Comparison of ENCODE assay signal across 17 cellular contexts in the genomic region with DNA sequence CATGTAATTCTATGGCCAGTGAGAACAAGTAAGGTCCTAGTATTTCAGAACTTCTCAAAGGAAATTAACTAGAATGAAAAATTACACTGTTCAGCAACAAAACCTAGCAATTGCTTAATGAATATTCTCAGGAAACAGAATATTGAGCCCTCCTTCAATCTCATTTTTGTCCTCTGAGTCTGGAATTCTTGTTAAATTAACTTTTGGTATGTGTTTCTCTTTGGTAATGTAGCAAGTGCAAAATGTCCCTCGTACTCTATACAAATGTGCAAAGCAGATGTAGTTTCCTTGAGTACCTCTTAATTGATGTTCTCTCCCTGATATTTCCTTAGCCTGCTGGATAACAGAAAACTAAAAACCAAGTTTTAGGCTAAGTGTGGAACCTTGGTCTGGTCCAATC.
A peak's percentile ranks its signal among the peaks of the same experiment; 100 is the strongest.
DNase-seq lines count a peak whose midpoint lies in the region; ATAC-seq and TF ChIP-seq lines count a peak whose summit lies in the region.
"Had no signal": no experiment of that assay in that cellular context is flagged by ENCODE, and none has a peak within 500 bp of the region (broad histone marks: within the 10 kb centered on the region; RNA-seq: fewer than 3 reads in every experiment).

No MANE protein-coding gene starts in this region.

- H3K4me1 ChIP-seq in left ventricle myocardium inferior (no peaks in the 10 kb centered on the region), tibial artery (peaks cover 0 to 4% (median 0%) of the 10 kb centered on the region in 4 donors)

- no peak for DNase-seq in left ventricle myocardium inferior
- no peak for DNase-seq in left cardiac atrium
- no peak for DNase-seq in natural killer cell
- DNase-seq in NCI-H2227 (lab: John Stamatoyannopoulos, UW; ENCODE audit: unreplicated experiment), result no peak
- DNase-seq in tibial artery, result no peak
- DNase-seq: 8988T, C1 segment of cervical spinal cord, DMS79, GOT3, NCI-H1048, SIG-M5 had no signal

- no peaks in the 10 kb centered on the region for H3K9me3 Mint-ChIP-seq in dendritic cell treated with granulocyte-macrophage colony-stimulating factor and Interleukin-4, amounts not matched to agents 40 ng/mL and 50 ng/mL, for 4 days
- no peaks in the 10 kb centered on the region for H3K9me3 Mint-ChIP-seq in natural killer cell

- no peaks in the 10 kb centered on the region for H3K36me3 Mint-ChIP-seq in dendritic cell treated with granulocyte-macrophage colony-stimulating factor and Interleukin-4, amounts not matched to agents 40 ng/mL and 50 ng/mL, for 4 days (ENCODE audit: low read depth)
- peaks cover 7% of the 10 kb centered on the region for H3K36me3 Mint-ChIP-seq in natural killer cell

- no peak overlapping the region for H3K4me3 Mint-ChIP-seq in dendritic cell treated with granulocyte-macrophage colony-stimulating factor and Interleukin-4, amounts not matched to agents 40 ng/mL and 50 ng/mL, for 4 days
- H3K4me3 Mint-ChIP-seq in natural killer cell, result peak overlapping the region; percentile 43
- H3K4me3 Mint-ChIP-seq: HFFc6 had no signal

- H3K4me3 ChIP-seq in left ventricle myocardium inferior, result no peak overlapping the region
- no peak overlapping the region for H3K4me3 ChIP-seq in tibial artery
- H3K4me3 ChIP-seq: Peyer's patch had no signal

- no peak for TF ChIP-seq CTCF in left ventricle myocardium inferior (IDR thresholded peaks at IDR 0.05; ENCODE audit: borderline replicate concordance)
- no peak for TF ChIP-seq CTCF in natural killer cell (IDR thresholded peaks at IDR 0.05)
- no peak for TF ChIP-seq CTCF in tibial artery (IDR thresholded peaks at IDR 0.05)

- H3K27ac ChIP-seq in left ventricle myocardium inferior (replicated peaks), result peak overlapping the region; percentile 6
- no peak overlapping the region for H3K27ac ChIP-seq in tibial artery
- H3K27ac ChIP-seq: HL-60, Peyer's patch had no signal

- H3K27me3 Mint-ChIP-seq in dendritic cell treated with granulocyte-macrophage colony-stimulating factor and Interleukin-4, amounts not matched to agents 40 ng/mL and 50 ng/mL, for 4 days, result no peaks in the 10 kb centered on the region
- H3K27me3 Mint-ChIP-seq in natural killer cell (ENCODE audit: low read depth in 2 of 2), result peaks cover 22 to 40% of the 10 kb centered on the region in 2 donors

- H3K4me1 Mint-ChIP-seq in dendritic cell treated with granulocyte-macrophage colony-stimulating factor and Interleukin-4, amounts not matched to agents 40 ng/mL and 50 ng/mL, for 4 days (ENCODE audit: low read depth), result peaks cover 45% of the 10 kb centered on the region
- peaks cover 50 to 57% of the 10 kb centered on the region in 2 donors for H3K4me1 Mint-ChIP-seq in natural killer cell

- H3K9me3 ChIP-seq in left ventricle myocardium inferior (replicated peaks) (no peaks in the 10 kb centered on the region), tibial artery (no peaks in the 10 kb centered on the region)
- H3K9me3 ChIP-seq: Peyer's patch had no signal

- H3K36me3 ChIP-seq in left ventricle myocardium inferior (no peaks in the 10 kb centered on the region), tibial artery (no peaks in the 10 kb centered on the region)
- H3K36me3 ChIP-seq: Peyer's patch had no signal

- H3K27ac Mint-ChIP-seq in dendritic cell treated with granulocyte-macrophage colony-stimulating factor and Interleukin-4, amounts not matched to agents 40 ng/mL and 50 ng/mL, for 4 days, result peak overlapping the region; percentile 47
- peak overlapping the region; percentile 2 to 67 for H3K27ac Mint-ChIP-seq in natural killer cell
- H3K27ac Mint-ChIP-seq: HFFc6 had no signal

- intact Hi-C loops in left ventricle myocardium inferior (cut with micrococcal nuclease), result no loop called here
- intact Hi-C loops in left cardiac atrium (cut with DNase I), result no loop called here
- intact Hi-C loops in dendritic cell treated with granulocyte-macrophage colony-stimulating factor and Interleukin-4, amounts not matched to agents 40 ng/mL and 50 ng/mL, for 4 days (cut with micrococcal nuclease), result no loop called here
- intact Hi-C loops in natural killer cell (cut with micrococcal nuclease), result loop anchor here (5.0 kb wide), 1 partner anchor 315 kb away; the partner anchor contains the start of gene KCNMB4
- intact Hi-C loops in tibial artery (cut with DNase I; ENCODE audit: low total_unique reads), result no loop called here

- H3K27me3 ChIP-seq in left ventricle myocardium inferior (ENCODE audit: low read depth), result no peaks in the 10 kb centered on the region
- no peaks in the 10 kb centered on the region for H3K27me3 ChIP-seq in tibial artery
- H3K27me3 ChIP-seq: Peyer's patch had no signal

- no peak for ATAC-seq in left cardiac atrium
- no peak for ATAC-seq in natural killer cell
- no peak for ATAC-seq in esophagus mucosa
- no peak for ATAC-seq in GM18870 (IDR thresholded peaks at IDR 0.05; ENCODE audit: unreplicated experiment)
